ENCODE assay signal across 17 cellular contexts in the genomic region with DNA sequence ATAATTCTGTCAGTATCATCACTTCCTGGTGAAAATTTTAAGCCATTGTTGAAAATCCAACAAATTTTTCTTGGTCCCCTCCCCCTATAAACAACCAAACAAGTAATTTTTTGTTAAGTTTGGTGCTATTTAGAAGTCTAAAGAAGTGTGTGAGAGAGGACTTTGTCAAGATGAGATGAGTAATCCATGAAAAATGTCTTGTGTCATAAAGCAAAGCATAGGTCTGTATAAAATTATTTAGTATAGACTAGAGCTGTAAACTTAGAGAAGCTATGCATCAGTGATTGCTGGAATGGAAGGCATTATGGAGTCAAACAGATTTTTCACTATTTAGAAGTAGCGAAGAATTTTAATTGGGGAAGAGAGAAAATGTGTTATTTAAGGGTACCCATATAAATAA. TPM values are rescaled to one million over a fixed set of nuclear protein-coding genes. Genes with fewer than 3 reads are reported as not detected.
DNase-seq lines count a peak whose midpoint lies in the region; FAIRE-seq and TF ChIP-seq lines count a peak whose summit lies in the region.
"Had no signal": no experiment of that assay in that cellular context is flagged by ENCODE, and none has a peak within 500 bp of the region (broad histone marks: within the 10 kb centered on the region; RNA-seq: fewer than 3 reads in every experiment).

No MANE protein-coding gene starts in this region.

- peaks cover 56% of the 10 kb centered on the region for H3K36me3 Mint-ChIP-seq in osteocyte (ENCODE audit: unreplicated experiment)

- H3K9me1 ChIP-seq in endothelial cell of umbilical vein (replicated peaks; ENCODE audit: control insufficient read depth, extremely low read depth, insufficient read depth, low read length) = no peaks in the 10 kb centered on the region

- H3K4me1 Mint-ChIP-seq in osteocyte (ENCODE audit: unreplicated experiment) = peaks cover 8% of the 10 kb centered on the region

- dilution Hi-C loops in endothelial cell of umbilical vein (cut with MboI; ENCODE audit: extremely low pct_ligation_motif_present, low sequenced_read_pairs) = no loop called here

- H3K79me2 ChIP-seq in endothelial cell of umbilical vein (ENCODE audit: control insufficient read depth, insufficient read depth, low read length) (peaks cover 12% of the 10 kb centered on the region), hepatocyte (peaks cover 73% of the 10 kb centered on the region)

- H3K9ac ChIP-seq in endothelial cell of umbilical vein (replicated peaks; ENCODE audit: extremely low read depth, insufficient read depth, low read length) = no peak overlapping the region

- H3K9me3 Mint-ChIP-seq in osteocyte (ENCODE audit: unreplicated experiment) = no peaks in the 10 kb centered on the region

- POLR2A ChIA-PET in endothelial cell of umbilical vein (lab: Charles Lee) = no interaction called here

- H3K27ac Mint-ChIP-seq in osteocyte (ENCODE audit: unreplicated experiment) = peak overlapping the region; percentile 20

- H3K27me3 Mint-ChIP-seq in osteocyte (ENCODE audit: unreplicated experiment) = no peaks in the 10 kb centered on the region

- H3K27ac ChIP-seq in endothelial cell of umbilical vein (ENCODE audit: insufficient read depth, low read depth, low read length) (no peak overlapping the region), adrenal gland (no peak overlapping the region), hepatocyte (no peak overlapping the region), suprapubic skin (no peak overlapping the region)
- H3K27ac ChIP-seq: neutrophil, skin epidermis, stomach had no signal

- no peak for TF ChIP-seq EP300 in suprapubic skin (IDR thresholded peaks at IDR 0.05)

- peaks cover 5% of the 10 kb centered on the region for H3K4me1 ChIP-seq in endothelial cell of umbilical vein (ENCODE audit: control insufficient read depth, extremely low read depth, insufficient read depth, low read length)
- H3K4me1 ChIP-seq in adrenal gland (replicated peaks in 1 of 2) = peaks cover 0 to 3% of the 10 kb centered on the region in 2 donors
- no peaks in the 10 kb centered on the region for H3K4me1 ChIP-seq in hepatocyte (ENCODE audit: insufficient read depth)
- peaks cover 11% of the 10 kb centered on the region for H3K4me1 ChIP-seq in suprapubic skin

- intact Hi-C loops in endothelial cell of umbilical vein (cut with micrococcal nuclease) = no loop called here
- intact Hi-C loops in adrenal gland (cut with DNase I) = no loop called here

- H3K4me3 ChIP-seq in endothelial cell of umbilical vein (replicated peaks in 1 of 3; ENCODE audit: insufficient read depth in 1 of 3, low read depth in 1 of 3, low read length in 3 of 3) (no peak overlapping the region), adrenal gland (no peak overlapping the region), hepatocyte (no peak overlapping the region), suprapubic skin (no peak overlapping the region)
- H3K4me3 ChIP-seq: skin epidermis, stomach had no signal

- no peaks in the 10 kb centered on the region for H3K9me3 ChIP-seq in endothelial cell of umbilical vein (replicated peaks; ENCODE audit: control insufficient read depth, insufficient read depth, low read length)
- no peaks in the 10 kb centered on the region for H3K9me3 ChIP-seq in adrenal gland (replicated peaks in 1 of 3)
- H3K9me3 ChIP-seq in hepatocyte (ENCODE audit: low read depth) = no peaks in the 10 kb centered on the region
- no peaks in the 10 kb centered on the region for H3K9me3 ChIP-seq in suprapubic skin
- H3K9me3 ChIP-seq: neutrophil, stomach had no signal

- H3K27me3 ChIP-seq in endothelial cell of umbilical vein (ENCODE audit: control insufficient read depth in 2 of 2, insufficient read depth in 2 of 2, low read length in 2 of 2) (no peaks in the 10 kb centered on the region), adrenal gland (no peaks in the 10 kb centered on the region), hepatocyte (no peaks in the 10 kb centered on the region), suprapubic skin (no peaks in the 10 kb centered on the region)
- H3K27me3 ChIP-seq: neutrophil, stomach had no signal

- H4K20me1 ChIP-seq in endothelial cell of umbilical vein (replicated peaks; ENCODE audit: control insufficient read depth, extremely low read depth, insufficient read depth, low read length) (no peaks in the 10 kb centered on the region), hepatocyte (ENCODE audit: insufficient read depth, poor library complexity, severe bottlenecking) (peaks cover 11% of the 10 kb centered on the region)

- TF ChIP-seq CTCF in endothelial cell of umbilical vein (IDR thresholded peaks at IDR 0.05; ENCODE audit: extremely low read depth in 1 of 2, insufficient read depth in 1 of 2, low read depth in 1 of 2, low read length in 2 of 2) (no peak), osteocyte (IDR thresholded peaks at IDR 0.05) (no peak), adrenal gland (IDR thresholded peaks at IDR 0.05) (no peak), hepatocyte (IDR thresholded peaks at IDR 0.05; ENCODE audit: poor library complexity) (no peak), suprapubic skin (IDR thresholded peaks at IDR 0.05) (no peak)

- DNase-seq in GM03348 (ENCODE audit: low spot score) (peak; percentile 38), RPMI7951 (ENCODE audit: low read depth) (peak; percentile 65), endothelial cell of umbilical vein (ENCODE audit: low read depth, low spot score) (no peak), osteocyte (ENCODE audit: extremely low spot score, unreplicated experiment) (no peak), adrenal gland (no peak), hepatocyte (ENCODE audit: low spot score) (no peak), suprapubic skin (ENCODE audit: low spot score in 2 of 2) (no peak)
- DNase-seq in NK-92 treated with Interleukin-12 subunit alpha and Interleukin-12 subunit beta, amount 100 ng/mL, for 24 hours (lab: John Stamatoyannopoulos, UW) = no peak
- DNase-seq: activated gamma-delta T cell; central memory CD4-positive, alpha-beta T cell; COR-L47; mesendoderm; NCI-H1694; SHP77; stomach had no signal

- TF ChIP-seq POLR2A in endothelial cell of umbilical vein (IDR thresholded peaks at IDR 0.05; ENCODE audit: low read depth, low read length) (no peak), adrenal gland (IDR thresholded peaks at IDR 0.05) (no peak), suprapubic skin (IDR thresholded peaks at IDR 0.05) (no peak)

- H3K36me3 ChIP-seq in endothelial cell of umbilical vein (ENCODE audit: control insufficient read depth in 2 of 2, extremely low read depth in 1 of 2, insufficient read depth in 2 of 2, low read length in 2 of 2) (peaks cover 3 to 11% of the 10 kb centered on the region in 2 experiments), adrenal gland (replicated peaks in 1 of 2) (peaks cover 0 to 4% of the 10 kb centered on the region in 2 donors), hepatocyte (replicated peaks; ENCODE audit: insufficient read depth, low read depth) (no peaks in the 10 kb centered on the region), suprapubic skin (peaks cover 69% of the 10 kb centered on the region)

- BruUV-seq in endothelial cell of umbilical vein (replicated peaks; lab: Mats Ljungman, UMichigan) = no TSS peak

- CTCF ChIA-PET in endothelial cell of umbilical vein (lab: Charles Lee) = interaction anchor here (1.3 kb wide), 1 partner anchor 89 kb away, joined by 4 read pairs; no protein-coding TSS in a partner anchor

- no peak for FAIRE-seq in endothelial cell of umbilical vein (lab: Jason Lieb, UNC)

- H3K4me3 Mint-ChIP-seq in osteocyte (ENCODE audit: unreplicated experiment) = no peak overlapping the region

- no peaks in the 10 kb centered on the region for H3K9me2 ChIP-seq in hepatocyte (replicated peaks; ENCODE audit: insufficient read depth)

- H3K4me2 ChIP-seq in endothelial cell of umbilical vein (ENCODE audit: insufficient read depth, low read length) (no peak overlapping the region), hepatocyte (no peak overlapping the region)

- no peak overlapping the region for H2AFZ ChIP-seq in endothelial cell of umbilical vein (ENCODE audit: low read depth, low read length)
- no peak overlapping the region for H2AFZ ChIP-seq in hepatocyte

- 97 to 100% (median 98%) methylated on average over 1 of the region's 1 CpG for WGBS in adrenal gland, 4 donors
- WGBS in hepatocyte (ENCODE audit: low lambda C conversion rate, missing lambda C conversion rate) = 97% methylated on average over 1 of the region's 1 CpG
- 98% methylated on average over 1 of the region's 1 CpG for WGBS in suprapubic skin

TF ChIP-seq in endothelial cell of umbilical vein, 7 proteins besides CTCF, POLR2A, EP300 and RAD21:
- TF ChIP-seq EZH2 (IDR thresholded peaks at IDR 0.05; ENCODE audit: borderline replicate concordance, low read depth, low read length, severe bottlenecking) (no peak), FOS (IDR thresholded peaks at IDR 0.05; ENCODE audit: borderline replicate concordance, insufficient read depth, low read length) (peak; percentile 34)

RNA-seq across cellular contexts. Expression of gene MAPK6, which starts 31.4 kb away (rescaled TPM):
- 73.9 and 85.9 TPM in 2 replicates for total RNA-seq in RPMI7951 (2014; rRNA removed; shearing (Covaris generic))
- 35.7 and 37.4 TPM in 2 replicates for total RNA-seq in endothelial cell of umbilical vein
- polyA plus RNA-seq in endothelial cell of umbilical vein = 7.3 and 10.9 TPM in 2 replicates
- polyA plus RNA-seq in endothelial cell of umbilical vein (2011; cell fraction: cytosol; rRNA removed) = 12.3 and 14.2 TPM in 2 replicates
- 14.5 and 17.0 TPM in 2 replicates for polyA plus RNA-seq in endothelial cell of umbilical vein (2011; cell fraction: nucleus; rRNA removed)
- 25.8 and 32.0 TPM in 2 replicates for polyA plus RNA-seq in endothelial cell of umbilical vein (2012)
- polyA minus RNA-seq in endothelial cell of umbilical vein = 33.4 and 34.5 TPM in 2 replicates
- 25.5 TPM for polyA minus RNA-seq in endothelial cell of umbilical vein (2011; cell fraction: cytosol; rRNA and poly(A)+ RNA removed)
- polyA minus RNA-seq in endothelial cell of umbilical vein (2011; cell fraction: nucleus; rRNA and poly(A)+ RNA removed) = 18.8 and 27.0 TPM in 2 replicates
- total RNA-seq in osteocyte = 44.3 and 46.1 TPM in 2 replicates
- total RNA-seq in adrenal gland = 10 to 100 TPM in 7 of 8 donors, 1 to 10 TPM in 1; 8.8 to 32.3 (median 17.1) TPM
- polyA plus RNA-seq in adrenal gland = 10 to 100 TPM in 1 of 3 donors, 1 to 10 TPM in 2; 2.9 to 25.5 (median 4.7) TPM
- 114 and 123 TPM in 2 replicates for total RNA-seq in hepatocyte
- polyA plus RNA-seq in hepatocyte = 27.6 and 37.8 TPM in 2 replicates
- 10 to 100 TPM; 50.0 to 87.1 (median 69.2) TPM for total RNA-seq in suprapubic skin

Comparison
In these comparisons a context has a peak if more than half of its experiments do, and no peak if none do; other contexts are left out.
1. DNase-seq: peak in GM03348 (single experiment) and RPMI7951 (single experiment); none in endothelial cell of umbilical vein (single experiment), osteocyte (single experiment), NK-92 treated with Interleukin-12 subunit alpha and Interleukin-12 subunit beta, amount 100 ng/mL, for 24 hours (single experiment), adrenal gland (0 of 7), hepatocyte (single experiment) and suprapubic skin (0 of 2).